1 cellular context compared by ENCODE assay signal in the genomic region with DNA sequence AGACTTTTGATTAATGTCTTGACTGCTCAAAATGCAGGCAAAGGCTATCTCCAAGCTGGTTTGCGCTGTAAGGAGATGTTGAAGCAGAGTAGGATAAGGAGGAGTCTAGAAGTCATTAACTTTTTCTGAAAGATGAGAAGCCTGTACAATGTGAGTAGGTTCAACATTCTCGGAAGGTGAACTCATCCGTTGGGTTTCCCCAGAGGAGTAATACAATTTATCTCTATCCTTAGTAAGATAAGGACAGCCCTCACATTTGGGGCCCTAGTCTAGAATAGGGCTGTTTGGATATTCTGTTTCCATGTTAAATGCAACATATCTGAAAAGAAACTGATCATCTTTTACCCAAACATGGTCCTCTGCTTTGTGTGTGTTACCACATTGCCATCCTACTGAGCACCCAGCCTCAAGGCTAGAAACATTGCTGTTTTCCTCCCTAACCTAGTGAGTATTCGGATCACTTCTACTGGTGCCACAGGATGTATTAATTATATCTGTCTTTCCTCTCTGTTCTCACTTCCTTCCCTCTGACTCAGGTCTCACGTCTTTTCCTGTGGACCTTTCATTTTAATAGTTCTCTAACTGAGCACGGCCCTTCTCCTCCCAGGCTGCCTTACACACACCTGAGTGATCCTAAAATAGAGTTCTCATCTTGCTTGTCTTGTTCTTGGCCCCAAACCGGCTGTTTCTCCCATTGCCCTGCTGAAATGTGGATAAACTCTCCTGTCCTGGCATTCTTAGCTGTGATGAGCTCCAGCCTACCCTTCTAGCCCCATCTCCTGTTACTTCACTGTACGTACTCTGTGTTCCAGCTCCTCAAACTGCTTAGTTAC.
TF ChIP-seq lines count a peak whose summit lies in the region.

No MANE protein-coding gene starts in this region.

TF ChIP-seq in GM23338, 12 proteins besides CTCF, POLR2A, EP300 and RAD21 (continued from another document):
- TF ChIP-seq, protein P1, sequence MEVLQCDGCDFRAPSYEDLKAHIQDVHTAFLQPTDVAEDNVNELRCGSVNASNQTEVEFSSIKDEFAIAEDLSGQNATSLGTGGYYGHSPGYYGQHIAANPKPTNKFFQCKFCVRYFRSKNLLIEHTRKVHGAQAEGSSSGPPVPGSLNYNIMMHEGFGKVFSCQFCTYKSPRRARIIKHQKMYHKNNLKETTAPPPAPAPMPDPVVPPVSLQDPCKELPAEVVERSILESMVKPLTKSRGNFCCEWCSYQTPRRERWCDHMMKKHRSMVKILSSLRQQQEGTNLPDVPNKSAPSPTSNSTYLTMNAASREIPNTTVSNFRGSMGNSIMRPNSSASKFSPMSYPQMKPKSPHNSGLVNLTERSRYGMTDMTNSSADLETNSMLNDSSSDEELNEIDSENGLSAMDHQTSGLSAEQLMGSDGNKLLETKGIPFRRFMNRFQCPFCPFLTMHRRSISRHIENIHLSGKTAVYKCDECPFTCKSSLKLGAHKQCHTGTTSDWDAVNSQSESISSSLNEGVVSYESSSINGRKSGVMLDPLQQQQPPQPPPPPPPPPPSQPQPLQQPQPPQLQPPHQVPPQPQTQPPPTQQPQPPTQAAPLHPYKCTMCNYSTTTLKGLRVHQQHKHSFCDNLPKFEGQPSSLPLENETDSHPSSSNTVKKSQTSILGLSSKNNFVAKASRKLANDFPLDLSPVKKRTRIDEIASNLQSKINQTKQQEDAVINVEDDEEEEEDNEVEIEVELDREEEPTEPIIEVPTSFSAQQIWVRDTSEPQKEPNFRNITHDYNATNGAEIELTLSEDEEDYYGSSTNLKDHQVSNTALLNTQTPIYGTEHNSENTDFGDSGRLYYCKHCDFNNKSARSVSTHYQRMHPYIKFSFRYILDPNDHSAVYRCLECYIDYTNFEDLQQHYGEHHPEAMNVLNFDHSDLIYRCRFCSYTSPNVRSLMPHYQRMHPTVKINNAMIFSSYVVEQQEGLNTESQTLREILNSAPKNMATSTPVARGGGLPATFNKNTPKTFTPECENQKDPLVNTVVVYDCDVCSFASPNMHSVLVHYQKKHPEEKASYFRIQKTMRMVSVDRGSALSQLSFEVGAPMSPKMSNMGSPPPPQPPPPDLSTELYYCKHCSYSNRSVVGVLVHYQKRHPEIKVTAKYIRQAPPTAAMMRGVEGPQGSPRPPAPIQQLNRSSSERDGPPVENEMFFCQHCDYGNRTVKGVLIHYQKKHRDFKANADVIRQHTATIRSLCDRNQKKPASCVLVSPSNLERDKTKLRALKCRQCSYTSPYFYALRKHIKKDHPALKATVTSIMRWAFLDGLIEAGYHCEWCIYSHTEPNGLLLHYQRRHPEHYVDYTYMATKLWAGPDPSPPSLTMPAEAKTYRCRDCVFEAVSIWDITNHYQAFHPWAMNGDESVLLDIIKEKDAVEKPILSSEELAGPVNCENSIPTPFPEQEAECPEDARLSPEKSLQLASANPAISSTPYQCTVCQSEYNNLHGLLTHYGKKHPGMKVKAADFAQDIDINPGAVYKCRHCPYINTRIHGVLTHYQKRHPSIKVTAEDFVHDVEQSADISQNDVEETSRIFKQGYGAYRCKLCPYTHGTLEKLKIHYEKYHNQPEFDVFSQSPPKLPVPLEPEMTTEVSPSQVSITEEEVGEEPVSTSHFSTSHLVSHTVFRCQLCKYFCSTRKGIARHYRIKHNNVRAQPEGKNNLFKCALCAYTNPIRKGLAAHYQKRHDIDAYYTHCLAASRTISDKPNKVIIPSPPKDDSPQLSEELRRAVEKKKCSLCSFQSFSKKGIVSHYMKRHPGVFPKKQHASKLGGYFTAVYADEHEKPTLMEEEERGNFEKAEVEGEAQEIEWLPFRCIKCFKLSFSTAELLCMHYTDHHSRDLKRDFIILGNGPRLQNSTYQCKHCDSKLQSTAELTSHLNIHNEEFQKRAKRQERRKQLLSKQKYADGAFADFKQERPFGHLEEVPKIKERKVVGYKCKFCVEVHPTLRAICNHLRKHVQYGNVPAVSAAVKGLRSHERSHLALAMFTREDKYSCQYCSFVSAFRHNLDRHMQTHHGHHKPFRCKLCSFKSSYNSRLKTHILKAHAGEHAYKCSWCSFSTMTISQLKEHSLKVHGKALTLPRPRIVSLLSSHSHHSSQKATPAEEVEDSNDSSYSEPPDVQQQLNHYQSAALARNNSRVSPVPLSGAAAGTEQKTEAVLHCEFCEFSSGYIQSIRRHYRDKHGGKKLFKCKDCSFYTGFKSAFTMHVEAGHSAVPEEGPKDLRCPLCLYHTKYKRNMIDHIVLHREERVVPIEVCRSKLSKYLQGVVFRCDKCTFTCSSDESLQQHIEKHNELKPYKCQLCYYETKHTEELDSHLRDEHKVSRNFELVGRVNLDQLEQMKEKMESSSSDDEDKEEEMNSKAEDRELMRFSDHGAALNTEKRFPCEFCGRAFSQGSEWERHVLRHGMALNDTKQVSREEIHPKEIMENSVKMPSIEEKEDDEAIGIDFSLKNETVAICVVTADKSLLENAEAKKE (CRISPR knock-in tag; IDR thresholded peaks at IDR 0.05) = no peak
- TF ChIP-seq CREB1 (CRISPR knock-in tag; IDR thresholded peaks at IDR 0.05; ENCODE audit: low read depth) (no peak), POLR2AphosphoS5 (IDR thresholded peaks at IDR 0.05; ENCODE audit: low read depth) (no peak), STAT1 (IDR thresholded peaks at IDR 0.05; ENCODE audit: unreplicated experiment) (no peak)
- TF ChIP-seq, protein P2, sequence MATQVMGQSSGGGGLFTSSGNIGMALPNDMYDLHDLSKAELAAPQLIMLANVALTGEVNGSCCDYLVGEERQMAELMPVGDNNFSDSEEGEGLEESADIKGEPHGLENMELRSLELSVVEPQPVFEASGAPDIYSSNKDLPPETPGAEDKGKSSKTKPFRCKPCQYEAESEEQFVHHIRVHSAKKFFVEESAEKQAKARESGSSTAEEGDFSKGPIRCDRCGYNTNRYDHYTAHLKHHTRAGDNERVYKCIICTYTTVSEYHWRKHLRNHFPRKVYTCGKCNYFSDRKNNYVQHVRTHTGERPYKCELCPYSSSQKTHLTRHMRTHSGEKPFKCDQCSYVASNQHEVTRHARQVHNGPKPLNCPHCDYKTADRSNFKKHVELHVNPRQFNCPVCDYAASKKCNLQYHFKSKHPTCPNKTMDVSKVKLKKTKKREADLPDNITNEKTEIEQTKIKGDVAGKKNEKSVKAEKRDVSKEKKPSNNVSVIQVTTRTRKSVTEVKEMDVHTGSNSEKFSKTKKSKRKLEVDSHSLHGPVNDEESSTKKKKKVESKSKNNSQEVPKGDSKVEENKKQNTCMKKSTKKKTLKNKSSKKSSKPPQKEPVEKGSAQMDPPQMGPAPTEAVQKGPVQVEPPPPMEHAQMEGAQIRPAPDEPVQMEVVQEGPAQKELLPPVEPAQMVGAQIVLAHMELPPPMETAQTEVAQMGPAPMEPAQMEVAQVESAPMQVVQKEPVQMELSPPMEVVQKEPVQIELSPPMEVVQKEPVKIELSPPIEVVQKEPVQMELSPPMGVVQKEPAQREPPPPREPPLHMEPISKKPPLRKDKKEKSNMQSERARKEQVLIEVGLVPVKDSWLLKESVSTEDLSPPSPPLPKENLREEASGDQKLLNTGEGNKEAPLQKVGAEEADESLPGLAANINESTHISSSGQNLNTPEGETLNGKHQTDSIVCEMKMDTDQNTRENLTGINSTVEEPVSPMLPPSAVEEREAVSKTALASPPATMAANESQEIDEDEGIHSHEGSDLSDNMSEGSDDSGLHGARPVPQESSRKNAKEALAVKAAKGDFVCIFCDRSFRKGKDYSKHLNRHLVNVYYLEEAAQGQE (IDR thresholded peaks at IDR 0.05; ENCODE audit: unreplicated experiment) = no peak
